In genomic region chr11:57776101-57776511, GRCh38 we compare ENCODE assay signal across 10 cellular contexts. TPM values are rescaled to one million over a fixed set of nuclear protein-coding genes. Genes with fewer than 3 reads are reported as not detected.
A peak's percentile ranks its signal among the peaks of the same experiment; 100 is the strongest.
DNase-seq lines count a peak whose midpoint lies in the region; ATAC-seq and TF ChIP-seq lines count a peak whose summit lies in the region.
"Had no signal": no experiment of that assay in that cellular context is flagged by ENCODE, and none has a peak within 500 bp of the region (broad histone marks: within the 10 kb centered on the region; RNA-seq: fewer than 3 reads in every experiment).

No MANE protein-coding gene starts in this region.

- H3K79me2 ChIP-seq in SK-N-SH (ENCODE audit: insufficient read depth) = peaks cover 95% of the 10 kb centered on the region

- POLR2A ChIA-PET in BJ (lab: Charles Lee) = no interaction called here
- POLR2A ChIA-PET in SK-N-SH (lab: Yijun Ruan, JAX) = interaction anchor here (0.9 kb wide), 1 partner anchor 12 kb away, joined by 3 read pairs; no protein-coding TSS in a partner anchor

- no peak for TF ChIP-seq CTCF in BJ (IDR thresholded peaks at IDR 0.05; ENCODE audit: insufficient read depth, low read depth, low read length)
- no peak for TF ChIP-seq CTCF in SK-N-SH (IDR thresholded peaks at IDR 0.05)
- no peak for TF ChIP-seq CTCF in fibroblast of the aortic adventitia (IDR thresholded peaks at IDR 0.05; ENCODE audit: insufficient read depth, low read length)
- no peak for TF ChIP-seq CTCF in prostate gland (IDR thresholded peaks at IDR 0.05)

- H3K27ac ChIP-seq in SK-N-SH (ENCODE audit: low read depth in 2 of 2, low read length in 1 of 2) = peak overlapping the region; percentile 63 to 89; a peak in 3 of 4 replicates
- peak overlapping the region; percentile 80 to 87 for H3K27ac ChIP-seq in prostate gland

- H3K27me3 ChIP-seq in BJ (ENCODE audit: control insufficient read depth, insufficient read depth, low read length) = no peaks in the 10 kb centered on the region
- H3K27me3 ChIP-seq in SK-N-SH (ENCODE audit: insufficient read depth) = no peaks in the 10 kb centered on the region
- H3K27me3 ChIP-seq in prostate gland (replicated peaks; ENCODE audit: insufficient read depth) = no peaks in the 10 kb centered on the region

- peaks cover 35 to 53% of the 10 kb centered on the region in 2 experiments for H3K4me1 ChIP-seq in SK-N-SH (ENCODE audit: control insufficient read depth in 1 of 2, insufficient read depth in 2 of 2, low read depth in 1 of 2, low read length in 1 of 2)
- peaks cover 42% of the 10 kb centered on the region for H3K4me1 ChIP-seq in prostate gland (replicated peaks)

- no peaks in the 10 kb centered on the region for H3K9me2 ChIP-seq in SK-N-SH

- H3K36me3 ChIP-seq in BJ (ENCODE audit: control insufficient read depth, insufficient read depth, low read length) = no peaks in the 10 kb centered on the region
- H3K36me3 ChIP-seq in SK-N-SH (replicated peaks in 1 of 2; ENCODE audit: control insufficient read depth in 1 of 2, insufficient read depth in 2 of 2, low read length in 1 of 2) = peaks cover 0 to 4% of the 10 kb centered on the region in 2 experiments
- no peaks in the 10 kb centered on the region for H3K36me3 ChIP-seq in prostate gland

- H3K4me2 ChIP-seq in SK-N-SH = 0 out of 2 replicates have a peak overlapping the region, but pooled peaks have one; percentile 5

- no peaks in the 10 kb centered on the region for H3K9me3 ChIP-seq in SK-N-SH
- H3K9me3 ChIP-seq in prostate gland = no peaks in the 10 kb centered on the region

- H4K20me1 ChIP-seq in SK-N-SH (ENCODE audit: insufficient read depth) = peaks cover 79% of the 10 kb centered on the region

- 88% methylated on average over 2 of the region's 2 CpGs for WGBS in SK-N-SH (ENCODE audit: low lambda C conversion rate)
- WGBS in prostate gland = 45% methylated on average over 2 of the region's 2 CpGs

- intact Hi-C loops in prostate gland (cut with DNase I) = no loop called here

- peaks cover 19% of the 10 kb centered on the region for H3F3A ChIP-seq in SK-N-SH (replicated peaks; ENCODE audit: insufficient read depth)

- H3K4me3 ChIP-seq in BJ (ENCODE audit: low read depth, low read length) (no peak overlapping the region), SK-N-SH (ENCODE audit: low read depth in 2 of 2, low read length in 1 of 2) (no peak overlapping the region), fibroblast of the aortic adventitia (ENCODE audit: low read depth, low read length) (peak overlapping the region; percentile 31), prostate gland (no peak overlapping the region)

- TF ChIP-seq POLR2A in prostate gland (IDR thresholded peaks at IDR 0.05) = no peak

- TF ChIP-seq RAD21 in SK-N-SH (IDR thresholded peaks at IDR 0.05; ENCODE audit: low read length) = no peak

- DNase-seq in BJ (ENCODE audit: low read depth) = peak; percentile 52
- DNase-seq in SK-N-SH = no peak
- DNase-seq in fibroblast of the aortic adventitia (ENCODE audit: low read depth) = peak; percentile 70
- no peak for DNase-seq in prostate gland (ENCODE audit: low spot score)
- no peak for DNase-seq in HPDE6-E6E7 (ENCODE audit: extremely low spot score)
- no peak for DNase-seq in NCI-H187 treated with DMSO at 0.1 percent for 48 hours (lab: John Stamatoyannopoulos, UW)
- DNase-seq: activated CD4-positive, alpha-beta T cell treated with anti-CD3 and anti-CD28 coated beads, Interleukin-2, amount 50 U/mL, for 48 hours had no signal

- ATAC-seq in GM21381 (IDR thresholded peaks at IDR 0.05; ENCODE audit: unreplicated experiment) (no peak), HG03097 (IDR thresholded peaks at IDR 0.05; ENCODE audit: low FRiP score, unreplicated experiment) (no peak)

- no peak for TF ChIP-seq EP300 in SK-N-SH (IDR thresholded peaks at IDR 0.05; ENCODE audit: borderline replicate concordance in 1 of 2, low read depth in 1 of 2, low read length in 1 of 2)

- no peak overlapping the region for H3K9ac ChIP-seq in SK-N-SH

- H2AFZ ChIP-seq in SK-N-SH (ENCODE audit: low read depth) = no peak overlapping the region

- CTCF ChIA-PET in BJ (lab: Yijun Ruan, JAX) (interaction anchor here (0.9 to 1.0 kb wide), 2 partner anchors 11 to 13 kb away, joined by 3 to 4 read pairs; no protein-coding TSS in a partner anchor), SK-N-SH (lab: Yijun Ruan, JAX) (interaction anchor here (0.7 to 7.6 kb wide), 3 partner anchors 11 to 24 kb away, joined by 3 to 43 read pairs (median 3); no protein-coding TSS in a partner anchor)

TF ChIP-seq in SK-N-SH, 30 proteins besides CTCF, POLR2A, EP300 and RAD21:
- TF ChIP-seq TAF1 (IDR thresholded peaks at IDR 0.05; ENCODE audit: borderline replicate concordance, low read depth, low read length) (no peak), FOXM1 (IDR thresholded peaks at IDR 0.05; ENCODE audit: low read depth) (no peak), IRF3 (IDR thresholded peaks at IDR 0.05; ENCODE audit: low read depth, low read length) (no peak)

RNA-seq across cellular contexts. Expression of gene CTNND1, which starts 14.5 kb away (rescaled TPM):
- polyA plus RNA-seq in BJ (2011; rRNA removed) = 145 and 286 TPM in 2 replicates
- polyA minus RNA-seq in BJ (2011; rRNA and poly(A)+ RNA removed) = 342 and 481 TPM in 2 replicates
- polyA plus RNA-seq in SK-N-SH (2012; rRNA removed) = 39.4 and 49.4 TPM in 2 replicates
- 38.3 and 40.5 TPM in 2 replicates for polyA plus RNA-seq in SK-N-SH (2012; cell fraction: cytosol; rRNA removed)
- 59.2 and 69.5 TPM in 2 replicates for polyA plus RNA-seq in SK-N-SH (2012; cell fraction: nucleus; rRNA removed)
- 83.1 and 169 TPM in 2 replicates for total RNA-seq in fibroblast of the aortic adventitia (ENCODE audit: low replicate concordance)
- total RNA-seq in prostate gland = 100 to 1,000 TPM; 189 to 223 TPM

RNA-seq across cellular contexts. Expression of gene BTBD18, which starts 24.5 kb away (rescaled TPM):
- polyA plus RNA-seq in BJ (2011; rRNA removed) = not detected in 2 replicates
- polyA minus RNA-seq in BJ (2011; rRNA and poly(A)+ RNA removed) = not detected in 2 replicates
- not detected in 2 replicates for polyA plus RNA-seq in SK-N-SH (2012; rRNA removed)
- not detected in 2 replicates for polyA plus RNA-seq in SK-N-SH (2012; cell fraction: cytosol; rRNA removed)
- polyA plus RNA-seq in SK-N-SH (2012; cell fraction: nucleus; rRNA removed) = not detected in 2 replicates
- total RNA-seq in fibroblast of the aortic adventitia (ENCODE audit: low replicate concordance) = 0.09 TPM in 1 of 2 replicates, not detected in the other
- 1 to 10 TPM in 1 of 2 donors, not detected in 1; 1.0 TPM for total RNA-seq in prostate gland
- total RNA-seq: epithelial cell of proximal tubule had no signal

RNA-seq across cellular contexts. Expression of gene SELENOH, which starts 34.8 kb away (rescaled TPM):
- 50.7 and 68.3 TPM in 2 replicates for polyA plus RNA-seq in BJ (2011; rRNA removed)
- polyA minus RNA-seq in BJ (2011; rRNA and poly(A)+ RNA removed) = 7.5 and 10.4 TPM in 2 replicates
- 291 and 333 TPM in 2 replicates for polyA plus RNA-seq in SK-N-SH (2012; rRNA removed)
- 289 and 306 TPM in 2 replicates for polyA plus RNA-seq in SK-N-SH (2012; cell fraction: cytosol; rRNA removed)
- 183 and 301 TPM in 2 replicates for polyA plus RNA-seq in SK-N-SH (2012; cell fraction: nucleus; rRNA removed)
- total RNA-seq in fibroblast of the aortic adventitia (ENCODE audit: low replicate concordance) = 63.4 and 139 TPM in 2 replicates
- 100 to 1,000 TPM; 181 to 334 TPM for total RNA-seq in prostate gland

Comparison
In these comparisons a context has a peak if more than half of its experiments do, and no peak if none do; other contexts are left out.
1. DNase-seq: peak in BJ (single experiment) and fibroblast of the aortic adventitia (single experiment); none in SK-N-SH (single experiment), prostate gland (single experiment), HPDE6-E6E7 (single experiment) and NCI-H187 treated with DMSO at 0.1 percent for 48 hours (single experiment).